In the genomic region with DNA sequence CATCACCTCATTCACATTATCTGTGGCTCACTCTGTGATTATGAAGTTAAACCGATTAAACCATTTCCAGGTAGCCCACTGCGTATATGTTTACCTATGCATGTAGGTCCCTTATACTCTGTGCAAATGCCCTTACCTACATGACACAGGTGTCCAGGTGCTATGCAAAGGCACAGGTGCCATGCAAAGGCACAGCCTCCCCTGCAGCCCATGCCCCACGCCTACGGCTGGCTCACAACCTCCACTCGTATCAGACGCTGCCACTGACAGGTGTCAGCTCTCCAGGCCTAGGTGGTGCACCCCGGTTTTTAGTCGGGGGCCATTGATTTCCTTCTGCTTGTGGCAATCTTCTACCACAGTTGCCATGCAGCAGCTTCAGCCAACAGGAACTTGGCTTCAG, we compare ENCODE assay signal across 36 cellular contexts. TPM values are rescaled to one million over a fixed set of nuclear protein-coding genes. Genes with fewer than 3 reads are reported as not detected.
"Had no signal": no experiment of that assay in that cellular context is flagged by ENCODE, and none has a peak within 500 bp of the region (broad histone marks: within the 10 kb centered on the region; RNA-seq: fewer than 3 reads in every experiment).

No MANE protein-coding gene starts in this region.

- H3K4me3 ChIP-seq: MG63 had no signal

- H3K36me3 ChIP-seq: MG63 had no signal

- H3K9ac ChIP-seq: KMS-11 had no signal

- H3K27ac ChIP-seq: KMS-11 had no signal

- H3K4me2 ChIP-seq: KMS-11 had no signal

- H3K9me3 ChIP-seq: MG63 had no signal

- DNase-seq: Karpas-422, Kasumi-1, MG63, MM.1S, MV-4-11, NCI-H1048, NCI-H1092, NCI-H1092 treated with DMSO at 0.1 percent for 48 hours, NCI-H1105, NCI-H1105 treated with DMSO at 0.1 percent for 48 hours, NCI-H1417, NCI-H1417 treated with DMSO at 0.1 percent for 48 hours, NCI-H1436, NCI-H1436 treated with DMSO at 0.1 percent for 48 hours, NCI-H146, NCI-H1694, NCI-H1694 treated with DMSO at 0.1 percent for 48 hours, NCI-H187, NCI-H187 treated with DMSO at 0.1 percent for 48 hours, NCI-H1930, NCI-H2029, NCI-H2029 treated with DMSO at 0.1 percent for 48 hours, NCI-H2081, NCI-H2081 treated with DMSO at 0.1 percent for 48 hours, NCI-H2107, NCI-H2171, NCI-H2171 treated with DMSO at 0.1 percent for 48 hours, NCI-H2227 treated with DMSO at 0.1 percent for 48 hours, NCI-H226, NCI-H345, NCI-H446, NCI-H446 treated with DMSO at 0.1 percent for 48 hours, NCI-H510A had no signal

- H3K27me3 ChIP-seq: MG63 had no signal

RNA-seq across cellular contexts. Expression of gene IRX1, which starts 57.7 kb away (rescaled TPM):
- total RNA-seq: LHCN-M2, NCI-H460 had no signal
